9 cellular contexts compared by ENCODE assay signal in the genomic region with DNA sequence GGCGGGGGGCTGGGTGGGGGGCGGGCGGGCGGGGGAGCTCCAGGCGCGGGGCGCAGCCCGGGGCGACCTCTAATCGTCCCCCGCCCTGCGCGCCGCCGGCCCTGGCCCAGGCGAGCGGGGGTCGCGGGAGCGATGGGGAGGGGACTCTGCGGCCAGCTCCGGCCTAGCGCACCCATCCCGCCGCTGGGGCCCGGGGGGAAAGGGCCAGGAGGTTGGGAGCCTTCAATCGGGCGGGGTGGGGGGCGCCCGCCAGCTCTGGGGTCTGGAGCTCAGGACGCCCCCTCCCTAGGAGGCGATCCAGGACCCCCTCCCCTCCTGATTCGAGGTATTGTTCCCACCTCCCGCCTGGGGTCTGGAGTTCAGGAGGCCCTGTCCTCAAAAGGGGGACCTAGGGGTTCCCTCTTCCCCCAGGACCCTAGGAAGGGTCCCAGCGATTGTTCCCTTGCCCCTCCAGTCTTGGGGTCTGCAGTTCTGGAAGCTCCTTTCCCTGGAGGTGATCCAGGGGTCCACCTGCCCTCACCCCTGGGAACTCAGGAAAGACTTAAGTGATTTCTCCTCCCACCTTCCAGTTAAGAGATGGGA. TPM values are rescaled to one million over a fixed set of nuclear protein-coding genes. Genes with fewer than 3 reads are reported as not detected.
DNase-seq lines count a peak whose midpoint lies in the region; TF ChIP-seq lines count a peak whose summit lies in the region.
"Had no signal": no experiment of that assay in that cellular context is flagged by ENCODE, and none has a peak within 500 bp of the region (broad histone marks: within the 10 kb centered on the region; RNA-seq: fewer than 3 reads in every experiment).

No MANE protein-coding gene starts in this region.

- no peak for TF ChIP-seq POLR2A in adrenal gland (IDR thresholded peaks at IDR 0.05)

- H3K27ac ChIP-seq in adrenal gland (peak overlapping the region; percentile 64 to 91 (median 88)), layer of hippocampus (ENCODE audit: low read depth, low read length) (peak overlapping the region; percentile 83), temporal lobe (ENCODE audit: low read depth, low read length) (peak overlapping the region; percentile 32)

- peak overlapping the region; percentile 54 for H3K4me3 Mint-ChIP-seq in T-helper 1 cell treated with Interleukin-12 subunit alpha and Interleukin-12 subunit beta and Interleukin-4 antibody, amounts not matched to agents 30 μg/mL and 1 μg/mL, for 36 hours

- no peak overlapping the region for H3K27ac Mint-ChIP-seq in T-helper 1 cell treated with Interleukin-12 subunit alpha and Interleukin-12 subunit beta and Interleukin-4 antibody, amounts not matched to agents 30 μg/mL and 1 μg/mL, for 36 hours

- intact Hi-C loops in adrenal gland (cut with DNase I) = no loop called here

- no peaks in the 10 kb centered on the region for H3K9me3 ChIP-seq in adrenal gland (replicated peaks in 1 of 3)

- H3K27me3 Mint-ChIP-seq in T-helper 1 cell treated with Interleukin-12 subunit alpha and Interleukin-12 subunit beta and Interleukin-4 antibody, amounts not matched to agents 30 μg/mL and 1 μg/mL, for 36 hours (ENCODE audit: low read depth) = peaks cover 38% of the 10 kb centered on the region

- peaks cover 19 to 43% of the 10 kb centered on the region in 2 donors for H3K4me1 ChIP-seq in adrenal gland (replicated peaks in 1 of 2)

- no peak for TF ChIP-seq CTCF in adrenal gland (IDR thresholded peaks at IDR 0.05)

- H3K4me1 Mint-ChIP-seq in T-helper 1 cell treated with Interleukin-12 subunit alpha and Interleukin-12 subunit beta and Interleukin-4 antibody, amounts not matched to agents 30 μg/mL and 1 μg/mL, for 36 hours (ENCODE audit: low read depth) = peaks cover 8% of the 10 kb centered on the region

- H3K36me3 Mint-ChIP-seq in T-helper 1 cell treated with Interleukin-12 subunit alpha and Interleukin-12 subunit beta and Interleukin-4 antibody, amounts not matched to agents 30 μg/mL and 1 μg/mL, for 36 hours (ENCODE audit: low read depth) = peaks cover 3% of the 10 kb centered on the region

- no peaks in the 10 kb centered on the region for H3K9me3 Mint-ChIP-seq in T-helper 1 cell treated with Interleukin-12 subunit alpha and Interleukin-12 subunit beta and Interleukin-4 antibody, amounts not matched to agents 30 μg/mL and 1 μg/mL, for 36 hours

- DNase-seq in T-helper 1 cell (no peak), adrenal gland (no peak), NCI-H2171 treated with DMSO at 0.1 percent for 48 hours (lab: John Stamatoyannopoulos, UW) (no peak), anterior cingulate cortex (lab: John Stamatoyannopoulos, UW) (no peak)
- no peak for DNase-seq in central memory CD4-positive, alpha-beta T cell
- DNase-seq: NCI-H524 treated with DMSO at 0.1 percent for 48 hours had no signal

- 0 to 2% (median 2%) methylated on average over 23 to 31 of the region's 35 CpGs; no CpG with 5 or more reads in 1 of the 4 donors for WGBS in adrenal gland, 4 donors

- H3K27me3 ChIP-seq in adrenal gland = no peaks in the 10 kb centered on the region
- H3K27me3 ChIP-seq in layer of hippocampus (ENCODE audit: control insufficient read depth, insufficient read depth, low read length) = no peaks in the 10 kb centered on the region

- peaks cover 0 to 14% of the 10 kb centered on the region in 2 donors for H3K36me3 ChIP-seq in adrenal gland (replicated peaks in 1 of 2)

- H3K4me3 ChIP-seq in adrenal gland = peak overlapping the region in 2 of 4 donors; percentile 56 to 80

RNA-seq across cellular contexts. Expression of gene ZNF358, which starts 0.5 kb away (rescaled TPM):
- total RNA-seq in adrenal gland (100 to 1,000 TPM in 5 of 8 donors, 10 to 100 TPM in 3; 56.1 to 113 (median 101) TPM), temporal lobe (17.2 TPM)
- 100 to 1,000 TPM in 2 of 3 donors, 10 to 100 TPM in 1; 30.3 to 197 (median 148) TPM for polyA plus RNA-seq in adrenal gland

RNA-seq across cellular contexts. Expression of gene MCOLN1, which starts 6.1 kb away (rescaled TPM):
- total RNA-seq in adrenal gland (10 to 100 TPM; 27.8 to 100.0 (median 57.1) TPM), temporal lobe (5.2 TPM)
- 100 to 1,000 TPM in 1 of 3 donors, 10 to 100 TPM in 2; 23.0 to 212 (median 71.4) TPM for polyA plus RNA-seq in adrenal gland

RNA-seq across cellular contexts. Expression of gene PNPLA6, which starts 19.1 kb away (rescaled TPM):
- 100 to 1,000 TPM in 5 of 8 donors, 10 to 100 TPM in 3; 89.4 to 257 (median 121) TPM for total RNA-seq in adrenal gland
- 100 to 1,000 TPM in 2 of 3 donors, 10 to 100 TPM in 1; 25.7 to 264 (median 110) TPM for polyA plus RNA-seq in adrenal gland
- 36.4 TPM for total RNA-seq in temporal lobe

RNA-seq across cellular contexts. Expression of gene PEX11G, which starts 27.5 kb away (rescaled TPM):
- total RNA-seq in adrenal gland (10 to 100 TPM in 5 of 8 donors, 1 to 10 TPM in 3; 4.9 to 17.5 (median 13.8) TPM), temporal lobe (0.25 TPM)
- 10 to 100 TPM in 2 of 3 donors, 1 to 10 TPM in 1; 2.5 to 24.5 (median 24.0) TPM for polyA plus RNA-seq in adrenal gland

Comparison
In these comparisons a context has a peak if more than half of its experiments do, and no peak if none do; other contexts are left out.
1. H3K27ac ChIP-seq: peak in every context shown above with its lines; median percentile 88 in adrenal gland; 83 in layer of hippocampus; 32 in temporal lobe.